ENCODE assay signal across 1 cellular context in genomic region chr19:13150187-13150918, GRCh38.
A peak's percentile ranks its signal among the peaks of the same experiment; 100 is the strongest.
TF ChIP-seq lines count a peak whose summit lies in the region.

A gene with protein sequence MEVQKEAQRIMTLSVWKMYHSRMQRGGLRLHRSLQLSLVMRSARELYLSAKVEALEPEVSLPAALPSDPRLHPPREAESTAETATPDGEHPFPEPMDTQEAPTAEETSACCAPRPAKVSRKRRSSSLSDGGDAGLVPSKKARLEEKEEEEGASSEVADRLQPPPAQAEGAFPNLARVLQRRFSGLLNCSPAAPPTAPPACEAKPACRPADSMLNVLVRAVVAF (plus strand): TSS chr19:13150411. CDS start chr19:13153187, 2,776 bp downstream.
A gene with protein sequence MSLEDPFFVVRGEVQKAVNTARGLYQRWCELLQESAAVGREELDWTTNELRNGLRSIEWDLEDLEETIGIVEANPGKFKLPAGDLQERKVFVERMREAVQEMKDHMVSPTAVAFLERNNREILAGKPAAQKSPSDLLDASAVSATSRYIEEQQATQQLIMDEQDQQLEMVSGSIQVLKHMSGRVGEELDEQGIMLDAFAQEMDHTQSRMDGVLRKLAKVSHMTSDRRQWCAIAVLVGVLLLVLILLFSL (minus strand): TSS chr19:13150375. CDS start chr19:13150173, 202 bp downstream.

TF ChIP-seq in HepG2, 621 proteins besides CTCF, POLR2A, EP300 and RAD21 (continued from another document and continues in another):
- TF ChIP-seq, protein P1, sequence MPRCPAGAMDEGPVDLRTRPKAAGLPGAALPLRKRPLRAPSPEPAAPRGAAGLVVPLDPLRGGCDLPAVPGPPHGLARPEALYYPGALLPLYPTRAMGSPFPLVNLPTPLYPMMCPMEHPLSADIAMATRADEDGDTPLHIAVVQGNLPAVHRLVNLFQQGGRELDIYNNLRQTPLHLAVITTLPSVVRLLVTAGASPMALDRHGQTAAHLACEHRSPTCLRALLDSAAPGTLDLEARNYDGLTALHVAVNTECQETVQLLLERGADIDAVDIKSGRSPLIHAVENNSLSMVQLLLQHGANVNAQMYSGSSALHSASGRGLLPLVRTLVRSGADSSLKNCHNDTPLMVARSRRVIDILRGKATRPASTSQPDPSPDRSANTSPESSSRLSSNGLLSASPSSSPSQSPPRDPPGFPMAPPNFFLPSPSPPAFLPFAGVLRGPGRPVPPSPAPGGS (CRISPR knock-in tag; IDR thresholded peaks at IDR 0.05), result 0 out of 2 replicates have a peak, but pooled peaks have one; percentile 49
- TF ChIP-seq ZNF891 (CRISPR knock-in tag; IDR thresholded peaks at IDR 0.05), result no peak; the same call in 1 of the 2 replicates
- TF ChIP-seq, protein P2, sequence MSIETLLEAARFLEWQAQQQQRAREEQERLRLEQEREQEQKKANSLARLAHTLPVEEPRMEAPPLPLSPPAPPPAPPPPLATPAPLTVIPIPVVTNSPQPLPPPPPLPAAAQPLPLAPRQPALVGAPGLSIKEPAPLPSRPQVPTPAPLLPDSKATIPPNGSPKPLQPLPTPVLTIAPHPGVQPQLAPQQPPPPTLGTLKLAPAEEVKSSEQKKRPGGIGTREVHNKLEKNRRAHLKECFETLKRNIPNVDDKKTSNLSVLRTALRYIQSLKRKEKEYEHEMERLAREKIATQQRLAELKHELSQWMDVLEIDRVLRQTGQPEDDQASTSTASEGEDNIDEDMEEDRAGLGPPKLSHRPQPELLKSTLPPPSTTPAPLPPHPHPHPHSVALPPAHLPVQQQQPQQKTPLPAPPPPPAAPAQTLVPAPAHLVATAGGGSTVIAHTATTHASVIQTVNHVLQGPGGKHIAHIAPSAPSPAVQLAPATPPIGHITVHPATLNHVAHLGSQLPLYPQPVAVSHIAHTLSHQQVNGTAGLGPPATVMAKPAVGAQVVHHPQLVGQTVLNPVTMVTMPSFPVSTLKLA (IDR thresholded peaks at IDR 0.05), result peak; percentile 62
- TF ChIP-seq SAP130 (CRISPR knock-in tag; IDR thresholded peaks at IDR 0.05; ENCODE audit: low read depth), result peak; percentile 96
- TF ChIP-seq ZNF557 (CRISPR knock-in tag; IDR thresholded peaks at IDR 0.05), result 0 out of 2 replicates have a peak, but pooled peaks have one; percentile 76
- no peak for TF ChIP-seq ZNF296 (CRISPR knock-in tag; conservative IDR thresholded peaks at IDR 0.05)
- TF ChIP-seq, protein P3, sequence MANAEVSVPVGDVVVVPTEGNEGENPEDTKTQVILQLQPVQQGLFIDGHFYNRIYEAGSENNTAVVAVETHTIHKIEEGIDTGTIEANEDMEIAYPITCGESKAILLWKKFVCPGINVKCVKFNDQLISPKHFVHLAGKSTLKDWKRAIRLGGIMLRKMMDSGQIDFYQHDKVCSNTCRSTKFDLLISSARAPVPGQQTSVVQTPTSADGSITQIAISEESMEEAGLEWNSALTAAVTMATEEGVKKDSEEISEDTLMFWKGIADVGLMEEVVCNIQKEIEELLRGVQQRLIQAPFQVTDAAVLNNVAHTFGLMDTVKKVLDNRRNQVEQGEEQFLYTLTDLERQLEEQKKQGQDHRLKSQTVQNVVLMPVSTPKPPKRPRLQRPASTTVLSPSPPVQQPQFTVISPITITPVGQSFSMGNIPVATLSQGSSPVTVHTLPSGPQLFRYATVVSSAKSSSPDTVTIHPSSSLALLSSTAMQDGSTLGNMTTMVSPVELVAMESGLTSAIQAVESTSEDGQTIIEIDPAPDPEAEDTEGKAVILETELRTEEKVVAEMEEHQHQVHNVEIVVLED (CRISPR knock-in tag; IDR thresholded peaks at IDR 0.05; ENCODE audit: borderline replicate concordance), result peak; percentile 93
- peak; percentile 66; the same call in 1 of the 2 replicates for TF ChIP-seq AHDC1 (CRISPR knock-in tag; IDR thresholded peaks at IDR 0.05; ENCODE audit: borderline replicate concordance)
- TF ChIP-seq PHB2 (IDR thresholded peaks at IDR 0.05; ENCODE audit: partially characterized antibody), result no peak
- TF ChIP-seq MYC (CRISPR knock-in tag; IDR thresholded peaks at IDR 0.05; ENCODE audit: borderline replicate concordance), result peak; percentile 81
- no peak for TF ChIP-seq ZNF17 (CRISPR knock-in tag; IDR thresholded peaks at IDR 0.05)
- peak; percentile 88 for TF ChIP-seq THRA (CRISPR knock-in tag; IDR thresholded peaks at IDR 0.05; ENCODE audit: borderline replicate concordance)
- no peak; the same call in 1 of the 2 replicates for TF ChIP-seq TMF1 (CRISPR knock-in tag; IDR thresholded peaks at IDR 0.05; ENCODE audit: low read depth)
- no peak for TF ChIP-seq ZNF7 (CRISPR knock-in tag; IDR thresholded peaks at IDR 0.05)
- TF ChIP-seq XBP1 (CRISPR knock-in tag; IDR thresholded peaks at IDR 0.05), result no peak
- TF ChIP-seq, protein P4, sequence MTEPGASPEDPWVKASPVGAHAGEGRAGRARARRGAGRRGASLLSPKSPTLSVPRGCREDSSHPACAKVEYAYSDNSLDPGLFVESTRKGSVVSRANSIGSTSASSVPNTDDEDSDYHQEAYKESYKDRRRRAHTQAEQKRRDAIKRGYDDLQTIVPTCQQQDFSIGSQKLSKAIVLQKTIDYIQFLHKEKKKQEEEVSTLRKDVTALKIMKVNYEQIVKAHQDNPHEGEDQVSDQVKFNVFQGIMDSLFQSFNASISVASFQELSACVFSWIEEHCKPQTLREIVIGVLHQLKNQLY (CRISPR knock-in tag; IDR thresholded peaks at IDR 0.05), result peak; percentile 44; the same call in 1 of the 2 replicates
- TF ChIP-seq ZNF768 (CRISPR knock-in tag; IDR thresholded peaks at IDR 0.05), result no peak
- TF ChIP-seq, protein P5, sequence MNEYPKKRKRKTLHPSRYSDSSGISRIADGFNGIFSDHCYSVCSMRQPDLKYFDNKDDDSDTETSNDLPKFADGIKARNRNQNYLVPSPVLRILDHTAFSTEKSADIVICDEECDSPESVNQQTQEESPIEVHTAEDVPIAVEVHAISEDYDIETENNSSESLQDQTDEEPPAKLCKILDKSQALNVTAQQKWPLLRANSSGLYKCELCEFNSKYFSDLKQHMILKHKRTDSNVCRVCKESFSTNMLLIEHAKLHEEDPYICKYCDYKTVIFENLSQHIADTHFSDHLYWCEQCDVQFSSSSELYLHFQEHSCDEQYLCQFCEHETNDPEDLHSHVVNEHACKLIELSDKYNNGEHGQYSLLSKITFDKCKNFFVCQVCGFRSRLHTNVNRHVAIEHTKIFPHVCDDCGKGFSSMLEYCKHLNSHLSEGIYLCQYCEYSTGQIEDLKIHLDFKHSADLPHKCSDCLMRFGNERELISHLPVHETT (CRISPR knock-in tag; conservative IDR thresholded peaks at IDR 0.05), result peak; percentile 85; the same call in 1 of the 2 replicates
- TF ChIP-seq, protein P6, sequence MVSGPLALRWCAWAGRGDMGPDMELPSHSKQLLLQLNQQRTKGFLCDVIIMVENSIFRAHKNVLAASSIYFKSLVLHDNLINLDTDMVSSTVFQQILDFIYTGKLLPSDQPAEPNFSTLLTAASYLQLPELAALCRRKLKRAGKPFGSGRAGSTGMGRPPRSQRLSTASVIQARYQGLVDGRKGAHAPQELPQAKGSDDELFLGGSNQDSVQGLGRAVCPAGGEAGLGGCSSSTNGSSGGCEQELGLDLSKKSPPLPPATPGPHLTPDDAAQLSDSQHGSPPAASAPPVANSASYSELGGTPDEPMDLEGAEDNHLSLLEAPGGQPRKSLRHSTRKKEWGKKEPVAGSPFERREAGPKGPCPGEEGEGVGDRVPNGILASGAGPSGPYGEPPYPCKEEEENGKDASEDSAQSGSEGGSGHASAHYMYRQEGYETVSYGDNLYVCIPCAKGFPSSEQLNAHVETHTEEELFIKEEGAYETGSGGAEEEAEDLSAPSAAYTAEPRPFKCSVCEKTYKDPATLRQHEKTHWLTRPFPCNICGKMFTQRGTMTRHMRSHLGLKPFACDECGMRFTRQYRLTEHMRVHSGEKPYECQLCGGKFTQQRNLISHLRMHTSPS (CRISPR knock-in tag; IDR thresholded peaks at IDR 0.05; ENCODE audit: low read depth), result peak; percentile 60
- TF ChIP-seq SIN3B (IDR thresholded peaks at IDR 0.05; ENCODE audit: low read length), result no peak; the same call in 1 of the 2 replicates
- no peak for TF ChIP-seq ZNF274 (CRISPR knock-in tag; IDR thresholded peaks at IDR 0.05)
- TF ChIP-seq ZNF781 (CRISPR knock-in tag; IDR thresholded peaks at IDR 0.05; ENCODE audit: borderline replicate concordance, not compliant biosample characterization), result peak; percentile 57
- no peak for TF ChIP-seq EHMT2 (IDR thresholded peaks at IDR 0.05; ENCODE audit: borderline replicate concordance, low read depth, low read length)
- no peak for TF ChIP-seq CBX2 (IDR thresholded peaks at IDR 0.05; ENCODE audit: low read depth, low read length)
- no peak for TF ChIP-seq CBX2 (CRISPR knock-in tag; IDR thresholded peaks at IDR 0.05; ENCODE audit: low read depth)
- no peak for TF ChIP-seq TAF15 (IDR thresholded peaks at IDR 0.05; ENCODE audit: low read depth, low read length, poor library complexity, severe bottlenecking)
- TF ChIP-seq ZNF558 (CRISPR knock-in tag; IDR thresholded peaks at IDR 0.05; ENCODE audit: borderline replicate concordance), result 0 out of 2 replicates have a peak, but pooled peaks have one; percentile 79
- TF ChIP-seq ARID5B (CRISPR knock-in tag; IDR thresholded peaks at IDR 0.05), result peak; percentile 76
- TF ChIP-seq ARNT (IDR thresholded peaks at IDR 0.05), result no peak
- TF ChIP-seq PHF21A (CRISPR knock-in tag; IDR thresholded peaks at IDR 0.05), result peak; percentile 84
- peak; percentile 70 for TF ChIP-seq HNF4A (CRISPR knock-in tag; IDR thresholded peaks at IDR 0.05)
- TF ChIP-seq SYNCRIP (IDR thresholded peaks at IDR 0.05; ENCODE audit: insufficient read depth, low read depth, low read length), result no peak
- no peak for TF ChIP-seq SMAD9 (CRISPR knock-in tag; IDR thresholded peaks at IDR 0.05)
- peak; percentile 56 for TF ChIP-seq ZNF414 (CRISPR knock-in tag; IDR thresholded peaks at IDR 0.05)
